In the genomic region with DNA sequence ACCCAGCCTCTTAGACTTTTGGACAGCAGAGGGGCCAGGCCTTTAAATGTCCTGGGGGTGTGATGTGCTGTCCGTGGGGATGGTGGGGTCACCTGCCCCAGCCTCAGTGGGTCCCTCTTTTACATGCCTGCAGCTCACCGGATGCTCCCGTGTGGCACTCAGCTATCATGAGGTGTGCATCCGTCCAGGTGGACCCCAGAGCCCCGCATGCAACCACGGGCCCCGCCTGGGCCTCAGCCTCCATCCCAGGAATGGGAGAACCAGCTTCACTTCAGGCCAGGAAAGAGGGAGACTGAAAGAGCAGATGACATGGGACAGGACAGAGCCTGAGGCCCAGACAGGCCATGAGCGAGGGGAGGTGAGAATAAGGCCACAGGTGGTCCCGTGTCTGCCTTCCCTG, we compare ENCODE assay signal across 15 cellular contexts. TPM values are rescaled to one million over a fixed set of nuclear protein-coding genes. Genes with fewer than 3 reads are reported as not detected.
A peak's percentile ranks its signal among the peaks of the same experiment; 100 is the strongest.
DNase-seq lines count a peak whose midpoint lies in the region; ATAC-seq and TF ChIP-seq lines count a peak whose summit lies in the region.
"Had no signal": no experiment of that assay in that cellular context is flagged by ENCODE, and none has a peak within 500 bp of the region (broad histone marks: within the 10 kb centered on the region; RNA-seq: fewer than 3 reads in every experiment).

No MANE protein-coding gene starts in this region.

- H3K9me3 ChIP-seq in Loucy (ENCODE audit: insufficient read depth, low read depth, low read length) = no peaks in the 10 kb centered on the region
- H3K9me3 ChIP-seq: adrenal gland had no signal

- no peak for DNase-seq in effector memory CD8-positive, alpha-beta T cell
- DNase-seq in HEK293T (ENCODE audit: extremely low spot score) (no peak), GDM1 (lab: John Stamatoyannopoulos, UW) (no peak), NCI-H82 (lab: John Stamatoyannopoulos, UW) (no peak), cerebellum (ENCODE audit: low spot score) (no peak)
- DNase-seq: activated B cell treated with CpG ODN at 0.5 μM for 24 hours; adrenal gland; NCI-H1694 treated with DMSO at 0.1 percent for 48 hours; NCI-H510A treated with DMSO at 0.1 percent for 48 hours; stimulated activated naive CD4-positive, alpha-beta T cell treated with Interleukin-2 at 50 U/mL for 16 hours had no signal

- no peak for ATAC-seq in effector memory CD8-positive, alpha-beta T cell (replicated peaks)

- H3K9ac ChIP-seq in Loucy (ENCODE audit: low read depth, low read length, poor library complexity, severe bottlenecking) (no peak overlapping the region), rectal smooth muscle tissue (ENCODE audit: low read length) (no peak overlapping the region)

- H3K27me3 ChIP-seq in Loucy (ENCODE audit: insufficient read depth, low read length, poor library complexity, severe bottlenecking) (no peaks in the 10 kb centered on the region), rectal smooth muscle tissue (ENCODE audit: control insufficient read depth, insufficient read depth, low read length) (no peaks in the 10 kb centered on the region)
- H3K27me3 ChIP-seq: adrenal gland had no signal

- no peaks in the 10 kb centered on the region for H3K9me3 Mint-ChIP-seq in effector memory CD8-positive, alpha-beta T cell
- H3K9me3 Mint-ChIP-seq: activated B cell treated with CpG ODN at 0.5 μM for 24 hours, neural crest cell had no signal

- H3K4me2 ChIP-seq in Loucy (ENCODE audit: low read depth, low read length, poor library complexity, severe bottlenecking) = no peak overlapping the region

- POLR2A ChIA-PET in HEK293T (lab: Yijun Ruan, JAX) = no interaction called here

- H3K27ac ChIP-seq in C4-2B (peak overlapping the region; percentile 70), rectal smooth muscle tissue (ENCODE audit: low read depth, low read length) (peak overlapping the region; percentile 91)

- peaks cover 31 to 42% of the 10 kb centered on the region in 2 donors for H3K4me1 Mint-ChIP-seq in effector memory CD8-positive, alpha-beta T cell (ENCODE audit: low read depth in 2 of 2)

- TF ChIP-seq CTCF in C4-2B (conservative IDR thresholded peaks at IDR 0.05) = no peak
- TF ChIP-seq CTCF in Loucy (conservative IDR thresholded peaks at IDR 0.05; ENCODE audit: low read length) = no peak

- peaks cover 0 to 8% of the 10 kb centered on the region in 2 donors for H3K27me3 Mint-ChIP-seq in effector memory CD8-positive, alpha-beta T cell
- H3K27me3 Mint-ChIP-seq: activated B cell treated with CpG ODN at 0.5 μM for 24 hours had no signal

- no peaks in the 10 kb centered on the region for H3K9me2 ChIP-seq in Loucy (replicated peaks; ENCODE audit: low read depth, low read length)

- peak overlapping the region; percentile 72 to 88 for H3K27ac Mint-ChIP-seq in effector memory CD8-positive, alpha-beta T cell
- H3K27ac Mint-ChIP-seq: activated B cell treated with CpG ODN at 0.5 μM for 24 hours had no signal

- no peaks in the 10 kb centered on the region for H3K79me2 ChIP-seq in Loucy (ENCODE audit: insufficient read depth, low read length)

- no peak overlapping the region for H3K4me3 Mint-ChIP-seq in effector memory CD8-positive, alpha-beta T cell
- H3K4me3 Mint-ChIP-seq: activated B cell treated with CpG ODN at 0.5 μM for 24 hours, neural crest cell had no signal

- H3K4me3 ChIP-seq in Loucy (ENCODE audit: low read length, poor library complexity, severe bottlenecking) (no peak overlapping the region), rectal smooth muscle tissue (ENCODE audit: low read length) (no peak overlapping the region)
- H3K4me3 ChIP-seq: adrenal gland, skin epidermis had no signal

- H3K36me3 ChIP-seq in Loucy (ENCODE audit: insufficient read depth, low read length) (no peaks in the 10 kb centered on the region), rectal smooth muscle tissue (ENCODE audit: control insufficient read depth, insufficient read depth, low read length) (no peaks in the 10 kb centered on the region)
- H3K36me3 ChIP-seq: adrenal gland had no signal

- 0 out of 2 replicates have a peak overlapping the region, but pooled peaks have one; percentile 42 for H2AFZ ChIP-seq in Loucy (ENCODE audit: low read length)

- H3K36me3 Mint-ChIP-seq in effector memory CD8-positive, alpha-beta T cell (ENCODE audit: insufficient read depth) = no peaks in the 10 kb centered on the region

- peaks cover 28% of the 10 kb centered on the region for H3K4me1 ChIP-seq in Loucy (ENCODE audit: insufficient read depth, low read length, poor library complexity, severe bottlenecking)
- peaks cover 51% of the 10 kb centered on the region for H3K4me1 ChIP-seq in rectal smooth muscle tissue (ENCODE audit: control insufficient read depth, insufficient read depth, low read length)

- H4K20me1 ChIP-seq in Loucy (ENCODE audit: insufficient read depth, low read length, poor library complexity, severe bottlenecking) = no peaks in the 10 kb centered on the region

- CTCF ChIA-PET in HEK293T (lab: Yijun Ruan, JAX) = no interaction called here

- no peaks in the 10 kb centered on the region; the same call in 1 of the 2 replicates for H3F3A ChIP-seq in Loucy (ENCODE audit: low read depth)

TF ChIP-seq in HEK293T, 16 proteins besides CTCF, POLR2A, EP300 and RAD21:
- TF ChIP-seq FOXA1 (IDR thresholded peaks at IDR 0.05) (no peak), ELF4 (IDR thresholded peaks at IDR 0.05) (no peak), FOXK2 (IDR thresholded peaks at IDR 0.05) (no peak), NFRKB (IDR thresholded peaks at IDR 0.05) (no peak), LEF1 (IDR thresholded peaks at IDR 0.05; ENCODE audit: borderline replicate concordance) (no peak), SP1 (IDR thresholded peaks at IDR 0.05) (no peak), CTBP1 (IDR thresholded peaks at IDR 0.05; ENCODE audit: borderline replicate concordance) (no peak), ARNT (IDR thresholded peaks at IDR 0.05) (no peak), FOXM1 (IDR thresholded peaks at IDR 0.05; ENCODE audit: borderline replicate concordance) (no peak), HDGF (IDR thresholded peaks at IDR 0.05; ENCODE audit: borderline replicate concordance) (no peak), SUZ12 (IDR thresholded peaks at IDR 0.05) (no peak), TARDBP (IDR thresholded peaks at IDR 0.05) (no peak), L3MBTL2 (conservative IDR thresholded peaks at IDR 0.05) (no peak), ZNF384 (IDR thresholded peaks at IDR 0.05) (no peak), BHLHE40 (IDR thresholded peaks at IDR 0.05; ENCODE audit: borderline replicate concordance) (no peak)
- TF ChIP-seq, protein P1, sequence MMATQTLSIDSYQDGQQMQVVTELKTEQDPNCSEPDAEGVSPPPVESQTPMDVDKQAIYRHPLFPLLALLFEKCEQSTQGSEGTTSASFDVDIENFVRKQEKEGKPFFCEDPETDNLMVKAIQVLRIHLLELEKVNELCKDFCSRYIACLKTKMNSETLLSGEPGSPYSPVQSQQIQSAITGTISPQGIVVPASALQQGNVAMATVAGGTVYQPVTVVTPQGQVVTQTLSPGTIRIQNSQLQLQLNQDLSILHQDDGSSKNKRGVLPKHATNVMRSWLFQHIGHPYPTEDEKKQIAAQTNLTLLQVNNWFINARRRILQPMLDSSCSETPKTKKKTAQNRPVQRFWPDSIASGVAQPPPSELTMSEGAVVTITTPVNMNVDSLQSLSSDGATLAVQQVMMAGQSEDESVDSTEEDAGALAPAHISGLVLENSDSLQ (IDR thresholded peaks at IDR 0.05) = no peak
TF ChIP-seq in HEK293T: peak in this region for 0.

RNA-seq across cellular contexts. Expression of gene RAMP1, which starts 37.5 kb away (rescaled TPM):
- 4.6 TPM for total RNA-seq in cerebellum
